In the genomic region with DNA sequence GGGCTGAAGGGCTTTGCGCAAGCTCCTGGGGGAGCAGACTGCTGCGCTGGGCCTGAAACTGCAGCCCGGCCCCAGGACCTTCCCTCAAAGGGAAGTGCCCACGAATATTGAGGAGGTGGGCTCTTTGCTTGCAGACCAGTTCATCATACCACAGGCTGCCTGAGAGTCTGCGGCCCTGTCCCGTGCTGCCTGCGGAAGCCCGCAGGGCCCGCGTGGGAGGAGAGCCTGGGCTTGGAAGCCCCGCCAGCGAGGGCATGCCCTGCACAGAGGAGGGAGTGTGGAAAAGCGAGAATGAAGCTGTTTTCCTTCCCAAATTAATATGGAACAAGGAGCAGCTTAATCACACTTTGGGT, we compare ENCODE assay signal across 9 cellular contexts.
DNase-seq lines count a peak whose midpoint lies in the region; ATAC-seq and TF ChIP-seq lines count a peak whose summit lies in the region.
"Had no signal": no experiment of that assay in that cellular context is flagged by ENCODE, and none has a peak within 500 bp of the region (broad histone marks: within the 10 kb centered on the region; RNA-seq: fewer than 3 reads in every experiment).

No MANE protein-coding gene starts in this region.

- no peaks in the 10 kb centered on the region for H3K9me3 ChIP-seq in HUES64 (ENCODE audit: insufficient read depth, low read depth, low read length)
- H3K9me3 ChIP-seq in colonic mucosa = no peaks in the 10 kb centered on the region
- no peaks in the 10 kb centered on the region for H3K9me3 ChIP-seq in neural progenitor cell (ENCODE audit: low read depth)

- H3K4me1 ChIP-seq in HUES64 (ENCODE audit: insufficient read depth, low read length) (no peaks in the 10 kb centered on the region; the same call in 1 of the 2 replicates), colonic mucosa (peaks cover 3% of the 10 kb centered on the region), neural progenitor cell (peaks cover 4% of the 10 kb centered on the region)

- no peaks in the 10 kb centered on the region for H3K36me3 Mint-ChIP-seq in neural progenitor cell

- TF ChIP-seq CTCF in AG10803 (conservative IDR thresholded peaks at IDR 0.05; ENCODE audit: low read length) = no peak
- TF ChIP-seq CTCF in colonic mucosa (IDR thresholded peaks at IDR 0.05) = no peak
- TF ChIP-seq CTCF in neural progenitor cell (IDR thresholded peaks at IDR 0.05) = no peak
- no peak for TF ChIP-seq CTCF in foreskin fibroblast (IDR thresholded peaks at IDR 0.05; ENCODE audit: low read depth, low read length)

- intact Hi-C loops in colonic mucosa (cut with DNase I) = no loop called here

- ATAC-seq in GM21423 (IDR thresholded peaks at IDR 0.05; ENCODE audit: unreplicated experiment) = no peak

- 96% methylated on average over 13 of the region's 13 CpGs for WGBS in HUES64

- H3K36me3 ChIP-seq in HUES64 (ENCODE audit: insufficient read depth, low read length) = no peaks in the 10 kb centered on the region
- H3K36me3 ChIP-seq in colonic mucosa = no peaks in the 10 kb centered on the region
- no peaks in the 10 kb centered on the region for H3K36me3 ChIP-seq in neural progenitor cell
- H3K36me3 ChIP-seq: cardiac muscle cell had no signal

- no peaks in the 10 kb centered on the region for H3K9me3 Mint-ChIP-seq in neural progenitor cell

- peaks cover 20% of the 10 kb centered on the region for H3K27me3 Mint-ChIP-seq in neural progenitor cell (ENCODE audit: insufficient read depth, low read depth)

- peaks cover 16% of the 10 kb centered on the region for H3K4me1 Mint-ChIP-seq in neural progenitor cell

- no peaks in the 10 kb centered on the region for H3K79me2 ChIP-seq in neural progenitor cell (ENCODE audit: low read depth)

- DNase-seq in AG10803 (ENCODE audit: low read depth) (no peak), colonic mucosa (no peak), neural progenitor cell (ENCODE audit: low spot score) (no peak), NCI-H1092 treated with DMSO at 0.1 percent for 48 hours (lab: John Stamatoyannopoulos, UW) (no peak), foreskin fibroblast (no peak), NOMO-1 (lab: John Stamatoyannopoulos, UW; ENCODE audit: unreplicated experiment in 2 of 2) (no peak)

- H3K4me3 Mint-ChIP-seq in neural progenitor cell = peak overlapping the region; percentile 79

- H2AFZ ChIP-seq in neural progenitor cell (replicated peaks) = no peak overlapping the region

- no peak overlapping the region for H3K4me2 ChIP-seq in neural progenitor cell

- H4K20me1 ChIP-seq in neural progenitor cell (ENCODE audit: low read depth) = peaks cover 7% of the 10 kb centered on the region

- H3K27ac Mint-ChIP-seq in neural progenitor cell = no peak overlapping the region

- no peak overlapping the region for H3K27ac ChIP-seq in HUES64 (ENCODE audit: low read depth, low read length)
- H3K27ac ChIP-seq in colonic mucosa = no peak overlapping the region
- no peak overlapping the region for H3K27ac ChIP-seq in neural progenitor cell
- H3K27ac ChIP-seq: cardiac muscle cell had no signal

- H3F3A ChIP-seq in neural progenitor cell (ENCODE audit: low read depth) = peaks cover 7% of the 10 kb centered on the region

- peak overlapping the region; percentile 39 for H3K4me3 ChIP-seq in AG10803 (ENCODE audit: low read length)
- peak overlapping the region; percentile 67; the same call in 1 of the 2 replicates for H3K4me3 ChIP-seq in HUES64 (ENCODE audit: low read length)
- peak overlapping the region; percentile 91 for H3K4me3 ChIP-seq in colonic mucosa
- H3K4me3 ChIP-seq in neural progenitor cell = peak overlapping the region; percentile 87
- H3K4me3 ChIP-seq in foreskin fibroblast (ENCODE audit: low read depth in 1 of 2, low read length in 2 of 2) = peak overlapping the region in 1 of 2 donors; percentile 21

- H3K9ac ChIP-seq in HUES64 (ENCODE audit: low read depth, low read length) = no peak overlapping the region
- H3K9ac ChIP-seq in colonic mucosa (ENCODE audit: low read depth in 2 of 2, low read length in 2 of 2) = no peak overlapping the region
- H3K9ac ChIP-seq in neural progenitor cell = no peak overlapping the region

- H3K27me3 ChIP-seq in HUES64 (ENCODE audit: insufficient read depth, low read length) = peaks cover 18% of the 10 kb centered on the region
- no peaks in the 10 kb centered on the region for H3K27me3 ChIP-seq in colonic mucosa
- H3K27me3 ChIP-seq in neural progenitor cell = peaks cover 24% of the 10 kb centered on the region
